Comparison of ENCODE assay signal across 16 cellular contexts in the genomic region with DNA sequence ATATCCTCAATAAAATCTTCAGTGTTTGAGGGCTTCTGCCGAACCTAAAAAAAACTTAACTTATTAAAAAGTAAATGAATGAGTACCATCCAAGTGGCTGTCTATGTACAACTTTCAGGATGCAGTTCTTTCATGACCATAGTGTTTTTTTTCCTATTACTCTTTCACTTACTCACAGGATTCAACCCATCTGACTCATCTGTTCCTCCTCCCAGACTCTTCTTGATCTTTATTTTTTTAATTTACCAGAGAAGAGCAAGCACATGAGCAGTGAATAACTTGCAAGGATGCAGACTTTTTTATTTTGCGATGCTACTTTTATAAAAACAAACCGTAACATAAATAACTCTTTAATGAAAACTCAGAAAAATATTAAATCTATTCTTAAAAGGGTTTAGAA. TPM values are rescaled to one million over a fixed set of nuclear protein-coding genes. Genes with fewer than 3 reads are reported as not detected.
A peak's percentile ranks its signal among the peaks of the same experiment; 100 is the strongest.
DNase-seq lines count a peak whose midpoint lies in the region; ATAC-seq and TF ChIP-seq lines count a peak whose summit lies in the region.
"Had no signal": no experiment of that assay in that cellular context is flagged by ENCODE, and none has a peak within 500 bp of the region (broad histone marks: within the 10 kb centered on the region; RNA-seq: fewer than 3 reads in every experiment).

No MANE protein-coding gene starts in this region.

- H3K4me3 Mint-ChIP-seq in activated CD8-positive, alpha-beta memory T cell treated with anti-CD3 and anti-CD28 coated beads, Interleukin-2, amount 10 ng/mL, durations not matched to agents 7 days and 5 days, result no peak overlapping the region
- no peak overlapping the region for H3K4me3 Mint-ChIP-seq in stimulated activated effector memory CD8-positive, alpha-beta T cell treated with anti-CD3 and anti-CD28 coated beads, Interleukin-12 subunit alpha, Interleukin-12 subunit beta, amount 100 ng/mL, for 72 hours
- H3K4me3 Mint-ChIP-seq: B cell; neural crest cell; T-helper 1 cell treated with Interleukin-12 subunit alpha and Interleukin-12 subunit beta and Interleukin-4 antibody, amounts not matched to agents 30 μg/mL and 1 μg/mL, for 36 hours had no signal

- H3K36me3 Mint-ChIP-seq in activated CD8-positive, alpha-beta memory T cell treated with anti-CD3 and anti-CD28 coated beads, Interleukin-2, amount 10 ng/mL, durations not matched to agents 7 days and 5 days, result peaks cover 32% of the 10 kb centered on the region
- H3K36me3 Mint-ChIP-seq in stimulated activated effector memory CD8-positive, alpha-beta T cell treated with anti-CD3 and anti-CD28 coated beads, Interleukin-12 subunit alpha, Interleukin-12 subunit beta, amount 100 ng/mL, for 72 hours, result peaks cover 65% of the 10 kb centered on the region

- H4K20me1 ChIP-seq in fibroblast of lung (ENCODE audit: control insufficient read depth, extremely low read depth, insufficient read depth, low read length), result no peaks in the 10 kb centered on the region

- no peak overlapping the region for H3K4me3 ChIP-seq in fibroblast of lung (replicated peaks in 1 of 4; ENCODE audit: control extremely low read depth in 1 of 4, insufficient read depth in 1 of 4, low read depth in 3 of 4, low read length in 4 of 4)
- H3K4me3 ChIP-seq: smooth muscle cell, upper lobe of left lung had no signal

- peaks cover 9% of the 10 kb centered on the region for H3K36me3 ChIP-seq in fibroblast of lung (ENCODE audit: control insufficient read depth, insufficient read depth, low read length)

- H3K27ac ChIP-seq in RWPE1 (no peak overlapping the region), fibroblast of lung (ENCODE audit: insufficient read depth, low read length) (no peak overlapping the region)
- H3K27ac ChIP-seq: upper lobe of left lung had no signal

- no peaks in the 10 kb centered on the region for H3K27me3 ChIP-seq in fibroblast of lung (ENCODE audit: control insufficient read depth, insufficient read depth, low read length)
- H3K27me3 ChIP-seq: upper lobe of left lung had no signal

- H3K79me2 ChIP-seq in fibroblast of lung (ENCODE audit: control insufficient read depth, insufficient read depth, low read length), result no peaks in the 10 kb centered on the region

- no peaks in the 10 kb centered on the region for H3K27me3 Mint-ChIP-seq in activated CD8-positive, alpha-beta memory T cell treated with anti-CD3 and anti-CD28 coated beads, Interleukin-2, amount 10 ng/mL, durations not matched to agents 7 days and 5 days
- H3K27me3 Mint-ChIP-seq: B cell had no signal

- CTCF ChIA-PET in activated CD8-positive, alpha-beta memory T cell treated with anti-CD3 and anti-CD28 coated beads, Interleukin-2, amount 10 ng/mL, durations not matched to agents 7 days and 5 days (lab: Charles Lee), result no interaction called here
- CTCF ChIA-PET in RWPE1 (lab: Yijun Ruan, JAX), result no interaction called here

- H3K9me3 Mint-ChIP-seq in activated CD8-positive, alpha-beta memory T cell treated with anti-CD3 and anti-CD28 coated beads, Interleukin-2, amount 10 ng/mL, durations not matched to agents 7 days and 5 days (ENCODE audit: low read depth), result no peaks in the 10 kb centered on the region
- H3K9me3 Mint-ChIP-seq in stimulated activated effector memory CD8-positive, alpha-beta T cell treated with anti-CD3 and anti-CD28 coated beads, Interleukin-12 subunit alpha, Interleukin-12 subunit beta, amount 100 ng/mL, for 72 hours, result peaks cover 2% of the 10 kb centered on the region
- H3K9me3 Mint-ChIP-seq: neural crest cell; T-helper 1 cell treated with Interleukin-12 subunit alpha and Interleukin-12 subunit beta and Interleukin-4 antibody, amounts not matched to agents 30 μg/mL and 1 μg/mL, for 36 hours had no signal

- H3K4me1 ChIP-seq in fibroblast of lung (ENCODE audit: control insufficient read depth, extremely low read depth, insufficient read depth, low read length), result no peaks in the 10 kb centered on the region
- H3K4me1 ChIP-seq: upper lobe of left lung had no signal

- H2AFZ ChIP-seq in fibroblast of lung (ENCODE audit: low read length), result no peak overlapping the region

- no peak for DNase-seq in activated CD8-positive, alpha-beta memory T cell treated with anti-CD3 and anti-CD28 coated beads, Interleukin-2, amount 10 ng/mL, durations not matched to agents 7 days and 5 days
- no peak for DNase-seq in activated CD8-positive, alpha-beta memory T cell treated with anti-CD3 and anti-CD28 coated beads, Interleukin-2, amount 50 U/mL, for 4 hours
- DNase-seq in RWPE1 (ENCODE audit: low spot score) (peak; percentile 4), fibroblast of lung (ENCODE audit: low read depth in 2 of 2) (peak; percentile 45 to 67), NCI-H2029 (lab: John Stamatoyannopoulos, UW) (no peak)
- no peak for DNase-seq in stimulated activated effector memory CD8-positive, alpha-beta T cell treated with anti-CD3 and anti-CD28 coated beads, Interleukin-12 subunit alpha, Interleukin-12 subunit beta, amount 100 ng/mL, for 72 hours (ENCODE audit: low spot score in 2 of 2)
- DNase-seq: foreskin melanocyte, NCI-H345, OCI-M1, upper lobe of left lung had no signal

- H3K9ac ChIP-seq in fibroblast of lung (ENCODE audit: insufficient read depth, low read length), result no peak overlapping the region

- peaks cover 4% of the 10 kb centered on the region for H3K4me1 Mint-ChIP-seq in activated CD8-positive, alpha-beta memory T cell treated with anti-CD3 and anti-CD28 coated beads, Interleukin-2, amount 10 ng/mL, durations not matched to agents 7 days and 5 days
- peaks cover 10% of the 10 kb centered on the region for H3K4me1 Mint-ChIP-seq in stimulated activated effector memory CD8-positive, alpha-beta T cell treated with anti-CD3 and anti-CD28 coated beads, Interleukin-12 subunit alpha, Interleukin-12 subunit beta, amount 100 ng/mL, for 72 hours
- H3K4me1 Mint-ChIP-seq: B cell, neural crest cell had no signal

- POLR2A ChIA-PET in RWPE1 (lab: Yijun Ruan, JAX; ENCODE audit: low non-redundant PET), result no interaction called here

- peak; percentile 30 for ATAC-seq in activated CD8-positive, alpha-beta memory T cell treated with anti-CD3 and anti-CD28 coated beads, Interleukin-2, amount 10 ng/mL, durations not matched to agents 7 days and 5 days
- peak; percentile 85 for ATAC-seq in stimulated activated effector memory CD8-positive, alpha-beta T cell treated with anti-CD3 and anti-CD28 coated beads, Interleukin-12 subunit alpha, Interleukin-12 subunit beta, amount 100 ng/mL, for 72 hours
- no peak for ATAC-seq in GM19035 (IDR thresholded peaks at IDR 0.05; ENCODE audit: unreplicated experiment)
- no peak for ATAC-seq in HG03135 (IDR thresholded peaks at IDR 0.05; ENCODE audit: unreplicated experiment)

- no peaks in the 10 kb centered on the region for H3K9me3 ChIP-seq in fibroblast of lung (ENCODE audit: control insufficient read depth, insufficient read depth, low read depth, low read length)
- H3K9me3 ChIP-seq: upper lobe of left lung had no signal

- TF ChIP-seq CTCF in RWPE1 (conservative IDR thresholded peaks at IDR 0.05; ENCODE audit: low read depth) (no peak), fibroblast of lung (conservative IDR thresholded peaks at IDR 0.05 in 1 of 2, IDR thresholded peaks at IDR 0.05 in 1 of 2; ENCODE audit: low read depth in 1 of 2, low read length in 2 of 2) (no peak)

- H3K4me2 ChIP-seq in fibroblast of lung (ENCODE audit: extremely low read depth, insufficient read depth, low read length), result no peak overlapping the region
- H3K4me2 ChIP-seq: smooth muscle cell had no signal

- H3K27ac Mint-ChIP-seq in activated CD8-positive, alpha-beta memory T cell treated with anti-CD3 and anti-CD28 coated beads, Interleukin-2, amount 10 ng/mL, durations not matched to agents 7 days and 5 days, result no peak overlapping the region
- peak overlapping the region; percentile 78 for H3K27ac Mint-ChIP-seq in stimulated activated effector memory CD8-positive, alpha-beta T cell treated with anti-CD3 and anti-CD28 coated beads, Interleukin-12 subunit alpha, Interleukin-12 subunit beta, amount 100 ng/mL, for 72 hours
- H3K27ac Mint-ChIP-seq: B cell; T-helper 1 cell treated with Interleukin-12 subunit alpha and Interleukin-12 subunit beta and Interleukin-4 antibody, amounts not matched to agents 30 μg/mL and 1 μg/mL, for 36 hours had no signal

RNA-seq across cellular contexts. Expression of a gene that starts 24.5 kb away (rescaled TPM):
- 10 to 100 TPM; 87.6 to 91.5 TPM for total RNA-seq in activated CD8-positive, alpha-beta memory T cell treated with anti-CD3 and anti-CD28 coated beads, Interleukin-2, amount 10 ng/mL, durations not matched to agents 7 days and 5 days
- 62.6 and 79.9 TPM in 2 replicates for total RNA-seq in fibroblast of lung
- 54.8 and 57.5 TPM in 2 replicates for polyA plus RNA-seq in fibroblast of lung
- polyA plus RNA-seq in fibroblast of lung (2012), result 46.5 and 48.1 TPM in 2 replicates
- polyA minus RNA-seq in fibroblast of lung (ENCODE audit: low replicate concordance), result 5.4 and 6.2 TPM in 2 replicates

RNA-seq across cellular contexts. Expression of a gene that starts 24.6 kb away (rescaled TPM):
- total RNA-seq in activated CD8-positive, alpha-beta memory T cell treated with anti-CD3 and anti-CD28 coated beads, Interleukin-2, amount 10 ng/mL, durations not matched to agents 7 days and 5 days, result 10 to 100 TPM; 35.1 to 36.8 TPM
- 38.8 and 41.3 TPM in 2 replicates for total RNA-seq in fibroblast of lung
- polyA plus RNA-seq in fibroblast of lung, result 45.4 and 56.8 TPM in 2 replicates
- polyA plus RNA-seq in fibroblast of lung (2012), result 70.7 and 86.5 TPM in 2 replicates
- polyA minus RNA-seq in fibroblast of lung (ENCODE audit: low replicate concordance), result 2.8 and 8.1 TPM in 2 replicates

RNA-seq across cellular contexts. Expression of a gene that starts 39.5 kb away (rescaled TPM):
- 10 to 100 TPM; 19.4 to 25.8 TPM for total RNA-seq in activated CD8-positive, alpha-beta memory T cell treated with anti-CD3 and anti-CD28 coated beads, Interleukin-2, amount 10 ng/mL, durations not matched to agents 7 days and 5 days
- 9.5 and 13.9 TPM in 2 replicates for total RNA-seq in fibroblast of lung
- 12.1 and 14.6 TPM in 2 replicates for polyA plus RNA-seq in fibroblast of lung
- 10.4 and 12.1 TPM in 2 replicates for polyA plus RNA-seq in fibroblast of lung (2012)
- 0.55 and 9.2 TPM in 2 replicates for polyA minus RNA-seq in fibroblast of lung (ENCODE audit: low replicate concordance)

RNA-seq across cellular contexts. Expression of a gene that starts 49.1 kb away (rescaled TPM):
- under 1 TPM; 0.40 to 0.64 TPM for total RNA-seq in activated CD8-positive, alpha-beta memory T cell treated with anti-CD3 and anti-CD28 coated beads, Interleukin-2, amount 10 ng/mL, durations not matched to agents 7 days and 5 days
- total RNA-seq in fibroblast of lung, result 0.50 and 1.3 TPM in 2 replicates
- polyA plus RNA-seq in fibroblast of lung, result 0.17 and 0.75 TPM in 2 replicates
- polyA plus RNA-seq in fibroblast of lung (2012), result 0.08 and 0.31 TPM in 2 replicates
- not detected in 2 replicates for polyA minus RNA-seq in fibroblast of lung (ENCODE audit: low replicate concordance)

Comparison
In these comparisons a context has a peak if more than half of its experiments do, and no peak if none do; other contexts are left out.
1. ATAC-seq: peak in activated CD8-positive, alpha-beta memory T cell treated with anti-CD3 and anti-CD28 coated beads, Interleukin-2, amount 10 ng/mL, durations not matched to agents 7 days and 5 days (single experiment) and stimulated activated effector memory CD8-positive, alpha-beta T cell treated with anti-CD3 and anti-CD28 coated beads, Interleukin-12 subunit alpha, Interleukin-12 subunit beta, amount 100 ng/mL, for 72 hours (single experiment); none in GM19035 (single experiment) and HG03135 (single experiment).
2. DNase-seq: peak in RWPE1 (single experiment) and fibroblast of lung (2 of 2); none in activated CD8-positive, alpha-beta memory T cell treated with anti-CD3 and anti-CD28 coated beads, Interleukin-2, amount 10 ng/mL, durations not matched to agents 7 days and 5 days (single experiment), activated CD8-positive, alpha-beta memory T cell treated with anti-CD3 and anti-CD28 coated beads, Interleukin-2, amount 50 U/mL, for 4 hours (single experiment), stimulated activated effector memory CD8-positive, alpha-beta T cell treated with anti-CD3 and anti-CD28 coated beads, Interleukin-12 subunit alpha, Interleukin-12 subunit beta, amount 100 ng/mL, for 72 hours (0 of 2) and NCI-H2029 (single experiment).